9 cellular contexts compared by ENCODE assay signal in genomic region chr18:3250237-3251107, GRCh38. TPM values are rescaled to one million over a fixed set of nuclear protein-coding genes. Genes with fewer than 3 reads are reported as not detected.
DNase-seq lines count a peak whose midpoint lies in the region; ATAC-seq and TF ChIP-seq lines count a peak whose summit lies in the region.
"Had no signal": no experiment of that assay in that cellular context is flagged by ENCODE, and none has a peak within 500 bp of the region (broad histone marks: within the 10 kb centered on the region; RNA-seq: fewer than 3 reads in every experiment).

No MANE protein-coding gene starts in this region.

- no peak overlapping the region for H3K9ac ChIP-seq in H9 (ENCODE audit: extremely low read depth, insufficient read length, low read length)

- peaks cover 46% of the 10 kb centered on the region for H3K36me3 ChIP-seq in HAP-1 (replicated peaks)

- H3K27me3 Mint-ChIP-seq in activated naive CD8-positive, alpha-beta T cell treated with anti-CD3 and anti-CD28 coated beads, Interleukin-2, amount 50 U/mL, for 24 hours: peaks cover 2% of the 10 kb centered on the region
- H3K27me3 Mint-ChIP-seq in H9 (ENCODE audit: low read depth): no peaks in the 10 kb centered on the region

- no peak overlapping the region for H4K91ac ChIP-seq in H9 (ENCODE audit: insufficient read length, low read depth, low read length)

- WGBS in H9 (ENCODE audit: extremely low coverage, insufficient read length, low lambda C conversion rate): no CpG with 5 or more reads among the region's 6 CpGs

- H3K4me3 ChIP-seq in HAP-1: peak overlapping the region; percentile 1; the same call in 1 of the 2 replicates

- H3K18ac ChIP-seq in H9 (ENCODE audit: insufficient read length, low read depth, low read length): no peak overlapping the region

- H2AK5ac ChIP-seq in H9 (ENCODE audit: insufficient read length, low read length): no peak overlapping the region

- H3K27me3 ChIP-seq in HAP-1 (ENCODE audit: low read depth) (no peaks in the 10 kb centered on the region), H9 (ENCODE audit: insufficient read depth, low read length) (no peaks in the 10 kb centered on the region)

- no peak overlapping the region for H3K4me2 ChIP-seq in H9 (ENCODE audit: insufficient read depth, insufficient read length, low read length)

- ATAC-seq in activated naive CD8-positive, alpha-beta T cell treated with anti-CD3 and anti-CD28 coated beads, Interleukin-2, amount 50 U/mL, for 24 hours: no peak

- H2BK5ac ChIP-seq in H9 (ENCODE audit: insufficient read length, low read length): no peak overlapping the region

- H3K79me2 ChIP-seq in H9 (ENCODE audit: insufficient read depth, low read length): peaks cover 20% of the 10 kb centered on the region; the same call in 1 of the 2 replicates

- peaks cover 68% of the 10 kb centered on the region for H3K4me1 Mint-ChIP-seq in activated naive CD8-positive, alpha-beta T cell treated with anti-CD3 and anti-CD28 coated beads, Interleukin-2, amount 50 U/mL, for 24 hours
- peaks cover 26% of the 10 kb centered on the region in 2 experiments for H3K4me1 Mint-ChIP-seq in H9

- peak overlapping the region; percentile 86 for H3K4me3 Mint-ChIP-seq in activated naive CD8-positive, alpha-beta T cell treated with anti-CD3 and anti-CD28 coated beads, Interleukin-2, amount 50 U/mL, for 24 hours
- H3K4me3 Mint-ChIP-seq in H9: no peak overlapping the region

- no peak overlapping the region for H2BK12ac ChIP-seq in H9 (ENCODE audit: insufficient read length, low read depth, low read length)

- no peak overlapping the region for H2BK15ac ChIP-seq in H9 (ENCODE audit: low read depth, low read length)

- no peak overlapping the region for H3K56ac ChIP-seq in H9 (ENCODE audit: insufficient read length, low read depth, low read length)

- no peak overlapping the region for H3T11ph ChIP-seq in H9 (ENCODE audit: low read length)

- H2BK20ac ChIP-seq in H9 (ENCODE audit: low read depth, low read length, poor library complexity, severe bottlenecking): no peak overlapping the region

- H3K27ac ChIP-seq in 22Rv1 (peak overlapping the region; percentile 16; the same call in 1 of the 2 replicates), H9 (ENCODE audit: insufficient read length, low read depth, low read length) (no peak overlapping the region)

- no peaks in the 10 kb centered on the region for H3K79me1 ChIP-seq in H9 (ENCODE audit: insufficient read depth, low read depth, low read length, poor library complexity, severe bottlenecking)

- DNase-seq in HAP-1 (ENCODE audit: low spot score in 2 of 2) (no peak), kidney tubule cell (ENCODE audit: low spot score) (peak; percentile 83), KBM-7 (no peak), DMS 273 (lab: John Stamatoyannopoulos, UW; ENCODE audit: unreplicated experiment) (no peak), H9 (no peak), G401 (ENCODE audit: low spot score) (no peak)
- DNase-seq in activated naive CD8-positive, alpha-beta T cell treated with anti-CD3 and anti-CD28 coated beads, Interleukin-2, amount 50 U/mL, for 24 hours: no peak
- DNase-seq: T1000 had no signal

- TF ChIP-seq CTCF in 22Rv1 (IDR thresholded peaks at IDR 0.05) (no peak), H9 (conservative IDR thresholded peaks at IDR 0.05) (no peak)

- no peak overlapping the region for H3K14ac ChIP-seq in H9 (ENCODE audit: insufficient read depth, low read length)

- peaks cover 54% of the 10 kb centered on the region for H3K36me3 Mint-ChIP-seq in activated naive CD8-positive, alpha-beta T cell treated with anti-CD3 and anti-CD28 coated beads, Interleukin-2, amount 50 U/mL, for 24 hours (ENCODE audit: low read depth)
- H3K36me3 Mint-ChIP-seq in H9 (ENCODE audit: insufficient read depth in 1 of 3, low read depth in 3 of 3): peaks cover 28 to 41% (median 39%) of the 10 kb centered on the region in 3 experiments

- no peaks in the 10 kb centered on the region for H4K20me1 ChIP-seq in H9 (ENCODE audit: control insufficient read depth, insufficient read depth, insufficient read length)

- no peak overlapping the region for H3K23ac ChIP-seq in H9 (ENCODE audit: insufficient read length, low read depth, low read length)

- peaks cover 10% of the 10 kb centered on the region for H3K23me2 ChIP-seq in H9 (ENCODE audit: insufficient read length, low read depth, low read length, poor library complexity, severe bottlenecking)

- no peak overlapping the region for H2AFZ ChIP-seq in H9 (ENCODE audit: low read length)

- H4K5ac ChIP-seq in H9 (ENCODE audit: insufficient read length, low read depth, low read length): no peak overlapping the region

- no peak overlapping the region for H4K8ac ChIP-seq in H9 (replicated peaks; ENCODE audit: insufficient read length, low read depth, low read length)

- no peak overlapping the region for H2BK120ac ChIP-seq in H9 (ENCODE audit: low read depth, low read length, poor library complexity, severe bottlenecking)

- no peaks in the 10 kb centered on the region for H3K9me3 Mint-ChIP-seq in activated naive CD8-positive, alpha-beta T cell treated with anti-CD3 and anti-CD28 coated beads, Interleukin-2, amount 50 U/mL, for 24 hours
- H3K9me3 Mint-ChIP-seq in H9: no peaks in the 10 kb centered on the region

- no peak overlapping the region for H3K4ac ChIP-seq in H9 (ENCODE audit: low read depth, low read length)

- H3K9me3 ChIP-seq in HAP-1 (no peaks in the 10 kb centered on the region), H9 (ENCODE audit: control insufficient read depth, low read depth, low read length) (no peaks in the 10 kb centered on the region)

- H3K27ac Mint-ChIP-seq in activated naive CD8-positive, alpha-beta T cell treated with anti-CD3 and anti-CD28 coated beads, Interleukin-2, amount 50 U/mL, for 24 hours: peak overlapping the region; percentile 91
- peak overlapping the region in 1 of 3 experiments; percentile 48; a peak in 1 of 7 replicates for H3K27ac Mint-ChIP-seq in H9

- H3K4me1 ChIP-seq in HAP-1 (peaks cover 35% of the 10 kb centered on the region), H9 (ENCODE audit: insufficient read depth, low read length) (no peaks in the 10 kb centered on the region)

- in situ Hi-C loops in HAP-1 (cut with MboI; ENCODE audit: low sequenced_read_pairs): no loop called here
- in situ Hi-C loops in KBM-7 (cut with MboI; ENCODE audit: low pct_unique_long_range_greater_than_20kb, low sequenced_read_pairs): no loop called here
- in situ Hi-C loops in G401 (cut with HindIII; ENCODE audit: low sequenced_read_pairs): no loop called here

RNA-seq across cellular contexts. Expression of gene MYL12A, which starts 2.9 kb away (rescaled TPM):
- total RNA-seq in H9 (2021): 279 and 284 TPM in 2 replicates
- 1,097 and 1,243 TPM in 2 replicates for total RNA-seq in G401 (2014; rRNA removed; shearing (Covaris generic))

RNA-seq across cellular contexts. Expression of gene MYL12B, which starts 11.5 kb away (rescaled TPM):
- total RNA-seq in H9 (2021): 166 and 180 TPM in 2 replicates
- total RNA-seq in G401 (2014; rRNA removed; shearing (Covaris generic)): 803 and 820 TPM in 2 replicates

RNA-seq across cellular contexts. Expression of gene MYOM1, which starts 30.7 kb away (rescaled TPM):
- total RNA-seq in H9 (2021): 0.17 and 0.20 TPM in 2 replicates
- total RNA-seq in G401 (2014; rRNA removed; shearing (Covaris generic)): 0.06 and 0.17 TPM in 2 replicates
